Comparison of ENCODE assay signal across 14 cellular contexts in genomic region chr15:70142072-70142321, GRCh38. TPM values are rescaled to one million over a fixed set of nuclear protein-coding genes. Genes with fewer than 3 reads are reported as not detected.
DNase-seq lines count a peak whose midpoint lies in the region; ATAC-seq, FAIRE-seq and TF ChIP-seq lines count a peak whose summit lies in the region.
"Had no signal": no experiment of that assay in that cellular context is flagged by ENCODE, and none has a peak within 500 bp of the region (broad histone marks: within the 10 kb centered on the region; RNA-seq: fewer than 3 reads in every experiment).

No MANE protein-coding gene starts in this region.

- H3K4me2 ChIP-seq in SK-N-SH (no peak overlapping the region), endothelial cell of umbilical vein (ENCODE audit: insufficient read depth, low read length) (no peak overlapping the region), mesendoderm (ENCODE audit: low read length) (no peak overlapping the region)

- TF ChIP-seq CTCF in SK-N-SH (IDR thresholded peaks at IDR 0.05) (no peak), endothelial cell of umbilical vein (IDR thresholded peaks at IDR 0.05; ENCODE audit: extremely low read depth in 1 of 2, insufficient read depth in 1 of 2, low read depth in 1 of 2, low read length in 2 of 2) (no peak)

- H2BK120ac ChIP-seq in mesendoderm (ENCODE audit: low read depth, low read length) = no peak overlapping the region

- H3K79me1 ChIP-seq in mesendoderm (ENCODE audit: low read length) = no peaks in the 10 kb centered on the region

- H3K27me3 ChIP-seq in SK-N-SH (ENCODE audit: insufficient read depth) (no peaks in the 10 kb centered on the region), endothelial cell of umbilical vein (ENCODE audit: control insufficient read depth in 2 of 2, insufficient read depth in 2 of 2, low read length in 2 of 2) (peaks cover 4 to 12% of the 10 kb centered on the region in 2 experiments), mesendoderm (ENCODE audit: insufficient read depth, low read length, poor library complexity) (no peaks in the 10 kb centered on the region)

- no peak overlapping the region for H3K4me3 ChIP-seq in SK-N-SH (ENCODE audit: low read depth in 2 of 2, low read length in 1 of 2)
- no peak overlapping the region for H3K4me3 ChIP-seq in endothelial cell of umbilical vein (replicated peaks in 1 of 3; ENCODE audit: insufficient read depth in 1 of 3, low read depth in 1 of 3, low read length in 3 of 3)
- no peak overlapping the region for H3K4me3 ChIP-seq in mesendoderm (ENCODE audit: low read length)

- H3K27ac Mint-ChIP-seq in activated naive CD4-positive, alpha-beta T cell treated with anti-CD3 and anti-CD28 coated beads, Interleukin-2, amount 50 U/mL, for 72 hours = peak overlapping the region in 1 of 2 donors; percentile 83

- H3K23ac ChIP-seq in mesendoderm (ENCODE audit: low read length) = no peak overlapping the region

- no peak for DNase-seq in activated naive CD4-positive, alpha-beta T cell treated with anti-CD3 and anti-CD28 coated beads, Interleukin-2, amount 50 U/mL, for 72 hours (ENCODE audit: low spot score in 2 of 2)
- no peak for DNase-seq in activated naive CD4-positive, alpha-beta T cell treated with Interleukin-2 at 50 U/mL for 16 hours
- DNase-seq in SK-N-SH (no peak), endothelial cell of umbilical vein (ENCODE audit: low read depth, low spot score) (peak; percentile 45), NAMALWA (ENCODE audit: low spot score) (no peak), mesendoderm (no peak)
- no peak for DNase-seq in stimulated activated naive CD8-positive, alpha-beta T cell treated with anti-CD3 and anti-CD28 coated beads, Interleukin-15, Interleukin-2, amounts not matched to agents 100 U/mL and 50 U/mL, for 24 hours
- DNase-seq: activated gamma-delta T cell treated with Interleukin-2 at 50 U/mL for 16 hours; effector CD8-positive, alpha-beta T cell; naive thymus-derived CD8-positive, alpha-beta T cell; NCI-H146; SHP77 treated with DMSO at 0.1 percent for 48 hours had no signal

- no TSS peak for BruUV-seq in endothelial cell of umbilical vein (replicated peaks; lab: Mats Ljungman, UMichigan)

- no peak overlapping the region for H3K56ac ChIP-seq in mesendoderm (ENCODE audit: low read length)

- dilution Hi-C loops in endothelial cell of umbilical vein (cut with MboI; ENCODE audit: extremely low pct_ligation_motif_present, low sequenced_read_pairs) = no loop called here

- no peak overlapping the region for H2BK15ac ChIP-seq in mesendoderm (replicated peaks; ENCODE audit: low read depth)

- no peak overlapping the region for H4K8ac ChIP-seq in mesendoderm (ENCODE audit: low read depth, low read length)

- H2BK5ac ChIP-seq in mesendoderm (ENCODE audit: low read length) = no peak overlapping the region

- no peaks in the 10 kb centered on the region for H4K20me1 ChIP-seq in SK-N-SH (ENCODE audit: insufficient read depth)
- H4K20me1 ChIP-seq in endothelial cell of umbilical vein (replicated peaks; ENCODE audit: control insufficient read depth, extremely low read depth, insufficient read depth, low read length) = no peaks in the 10 kb centered on the region

- H3K4ac ChIP-seq in mesendoderm (ENCODE audit: low read depth, low read length) = no peak overlapping the region

- TF ChIP-seq RAD21 in SK-N-SH (IDR thresholded peaks at IDR 0.05; ENCODE audit: low read length) = no peak

- H3K9me1 ChIP-seq in endothelial cell of umbilical vein (replicated peaks; ENCODE audit: control insufficient read depth, extremely low read depth, insufficient read depth, low read length) = no peaks in the 10 kb centered on the region

- no peak for TF ChIP-seq POLR2A in endothelial cell of umbilical vein (IDR thresholded peaks at IDR 0.05; ENCODE audit: low read depth, low read length)

- H3F3A ChIP-seq in SK-N-SH (replicated peaks; ENCODE audit: insufficient read depth) = no peaks in the 10 kb centered on the region

- intact Hi-C loops in endothelial cell of umbilical vein (cut with micrococcal nuclease) = no loop called here

- no peak for FAIRE-seq in endothelial cell of umbilical vein (lab: Jason Lieb, UNC)
- FAIRE-seq: GM18507 had no signal

- POLR2A ChIA-PET in SK-N-SH (lab: Yijun Ruan, JAX) (no interaction called here), endothelial cell of umbilical vein (lab: Charles Lee) (no interaction called here)

- no peaks in the 10 kb centered on the region for H3K36me3 ChIP-seq in SK-N-SH (replicated peaks in 1 of 2; ENCODE audit: control insufficient read depth in 1 of 2, insufficient read depth in 2 of 2, low read length in 1 of 2)
- H3K36me3 ChIP-seq in endothelial cell of umbilical vein (ENCODE audit: control insufficient read depth in 2 of 2, extremely low read depth in 1 of 2, insufficient read depth in 2 of 2, low read length in 2 of 2) = no peaks in the 10 kb centered on the region
- H3K36me3 ChIP-seq in mesendoderm (ENCODE audit: control insufficient read depth, insufficient read depth, low read length) = no peaks in the 10 kb centered on the region

- H2AFZ ChIP-seq in SK-N-SH (ENCODE audit: low read depth) = no peak overlapping the region
- no peak overlapping the region for H2AFZ ChIP-seq in endothelial cell of umbilical vein (ENCODE audit: low read depth, low read length)

- no peak for TF ChIP-seq EP300 in SK-N-SH (IDR thresholded peaks at IDR 0.05; ENCODE audit: borderline replicate concordance in 1 of 2, low read depth in 1 of 2, low read length in 1 of 2)

- H3K27ac ChIP-seq in SK-N-SH (ENCODE audit: low read depth in 2 of 2, low read length in 1 of 2) = 0 out of 4 replicates have a peak overlapping the region, but pooled peaks of 1 of the 2 experiments have one; percentile 45
- no peak overlapping the region for H3K27ac ChIP-seq in endothelial cell of umbilical vein (ENCODE audit: insufficient read depth, low read depth, low read length)
- no peak overlapping the region for H3K27ac ChIP-seq in mesendoderm (ENCODE audit: low read depth, low read length)

- H3K4me1 ChIP-seq in SK-N-SH (ENCODE audit: control insufficient read depth in 1 of 2, insufficient read depth in 2 of 2, low read depth in 1 of 2, low read length in 1 of 2) (peaks cover 0 to 4% of the 10 kb centered on the region in 2 experiments; a peak in 2 of 4 replicates), endothelial cell of umbilical vein (ENCODE audit: control insufficient read depth, extremely low read depth, insufficient read depth, low read length) (peaks cover 16% of the 10 kb centered on the region), mesendoderm (ENCODE audit: control insufficient read depth, low read depth, low read length) (peaks cover 11% of the 10 kb centered on the region)

- H3K18ac ChIP-seq in mesendoderm (ENCODE audit: low read length) = no peak overlapping the region

- H3K9me3 ChIP-seq in SK-N-SH = no peaks in the 10 kb centered on the region
- H3K9me3 ChIP-seq in endothelial cell of umbilical vein (replicated peaks; ENCODE audit: control insufficient read depth, insufficient read depth, low read length) = no peaks in the 10 kb centered on the region

- no peak overlapping the region for H2AK5ac ChIP-seq in mesendoderm (ENCODE audit: low read length)

- H3K36me3 Mint-ChIP-seq in activated naive CD4-positive, alpha-beta T cell treated with anti-CD3 and anti-CD28 coated beads, Interleukin-2, amount 50 U/mL, for 72 hours = no peaks in the 10 kb centered on the region
- H3K36me3 Mint-ChIP-seq: naive thymus-derived CD8-positive, alpha-beta T cell had no signal

- ATAC-seq in activated naive CD4-positive, alpha-beta T cell treated with anti-CD3 and anti-CD28 coated beads, Interleukin-2, amount 50 U/mL, for 72 hours = peak; percentile 84 to 85
- ATAC-seq in stimulated activated naive CD8-positive, alpha-beta T cell treated with anti-CD3 and anti-CD28 coated beads, Interleukin-15, Interleukin-2, amounts not matched to agents 100 U/mL and 50 U/mL, for 24 hours = peak; percentile 75
- ATAC-seq in GM21367 (IDR thresholded peaks at IDR 0.05; ENCODE audit: unreplicated experiment) = no peak
- ATAC-seq: naive thymus-derived CD8-positive, alpha-beta T cell had no signal

- H3K9me2 ChIP-seq in SK-N-SH = no peaks in the 10 kb centered on the region

- H3K9me3 Mint-ChIP-seq in activated naive CD4-positive, alpha-beta T cell treated with anti-CD3 and anti-CD28 coated beads, Interleukin-2, amount 50 U/mL, for 72 hours = no peaks in the 10 kb centered on the region
- H3K9me3 Mint-ChIP-seq: naive thymus-derived CD8-positive, alpha-beta T cell had no signal

- H4K5ac ChIP-seq in mesendoderm (ENCODE audit: low read length) = no peak overlapping the region

- CTCF ChIA-PET in SK-N-SH (lab: Yijun Ruan, JAX) = interaction anchor here (1.4 to 3.1 kb wide), 2 partner anchors 10 to 43 kb away, joined by 3 to 15 read pairs; no protein-coding TSS in a partner anchor
- CTCF ChIA-PET in endothelial cell of umbilical vein (lab: Charles Lee) = interaction anchor here (1.0 to 4.8 kb wide), 4 partner anchors 10 to 325 kb away, joined by 3 to 30 read pairs (median 4); no protein-coding TSS in a partner anchor

- no peak overlapping the region for H3K9ac ChIP-seq in SK-N-SH
- H3K9ac ChIP-seq in endothelial cell of umbilical vein (replicated peaks; ENCODE audit: extremely low read depth, insufficient read depth, low read length) = no peak overlapping the region
- no peak overlapping the region for H3K9ac ChIP-seq in mesendoderm (ENCODE audit: low read length)

- H3K79me2 ChIP-seq in SK-N-SH (ENCODE audit: insufficient read depth) (no peaks in the 10 kb centered on the region), endothelial cell of umbilical vein (ENCODE audit: control insufficient read depth, insufficient read depth, low read length) (no peaks in the 10 kb centered on the region), mesendoderm (ENCODE audit: control insufficient read depth, insufficient read depth, low read length) (no peaks in the 10 kb centered on the region)

TF ChIP-seq in SK-N-SH, 30 proteins besides CTCF, POLR2A, EP300 and RAD21 (continues in another document):
- no peak for TF ChIP-seq NFIC (IDR thresholded peaks at IDR 0.05; ENCODE audit: borderline replicate concordance)

RNA-seq across cellular contexts. Expression of gene TLE3, which starts 44.3 kb away (rescaled TPM):
- 100 to 1,000 TPM in 1 of 2 donors, 10 to 100 TPM in 1; 82.9 to 171 TPM for total RNA-seq in activated naive CD4-positive, alpha-beta T cell treated with anti-CD3 and anti-CD28 coated beads, Interleukin-2, amount 50 U/mL, for 72 hours
- polyA plus RNA-seq in SK-N-SH (2012; rRNA removed) = 8.4 and 14.7 TPM in 2 replicates
- 6.1 and 8.4 TPM in 2 replicates for polyA plus RNA-seq in SK-N-SH (2012; cell fraction: cytosol; rRNA removed)
- 42.8 and 50.1 TPM in 2 replicates for polyA plus RNA-seq in SK-N-SH (2012; cell fraction: nucleus; rRNA removed)
- 53.8 and 56.9 TPM in 2 replicates for total RNA-seq in endothelial cell of umbilical vein
- polyA plus RNA-seq in endothelial cell of umbilical vein = 40.5 TPM in 2 replicates
- 25.4 and 32.3 TPM in 2 replicates for polyA plus RNA-seq in endothelial cell of umbilical vein (2011; cell fraction: cytosol; rRNA removed)
- polyA plus RNA-seq in endothelial cell of umbilical vein (2011; cell fraction: nucleus; rRNA removed) = 76.5 and 80.5 TPM in 2 replicates
- polyA plus RNA-seq in endothelial cell of umbilical vein (2012) = 37.2 and 57.4 TPM in 2 replicates
- polyA minus RNA-seq in endothelial cell of umbilical vein = 74.4 and 77.7 TPM in 2 replicates
- 114 TPM for polyA minus RNA-seq in endothelial cell of umbilical vein (2011; cell fraction: cytosol; rRNA and poly(A)+ RNA removed)
- polyA minus RNA-seq in endothelial cell of umbilical vein (2011; cell fraction: nucleus; rRNA and poly(A)+ RNA removed) = 63.4 and 82.0 TPM in 2 replicates
- polyA plus RNA-seq in mesendoderm (2013, experiment 1 of 2) = 56.3 TPM
- polyA plus RNA-seq in mesendoderm (2013, experiment 2 of 2) = 55.9 TPM
